In the genomic region with DNA sequence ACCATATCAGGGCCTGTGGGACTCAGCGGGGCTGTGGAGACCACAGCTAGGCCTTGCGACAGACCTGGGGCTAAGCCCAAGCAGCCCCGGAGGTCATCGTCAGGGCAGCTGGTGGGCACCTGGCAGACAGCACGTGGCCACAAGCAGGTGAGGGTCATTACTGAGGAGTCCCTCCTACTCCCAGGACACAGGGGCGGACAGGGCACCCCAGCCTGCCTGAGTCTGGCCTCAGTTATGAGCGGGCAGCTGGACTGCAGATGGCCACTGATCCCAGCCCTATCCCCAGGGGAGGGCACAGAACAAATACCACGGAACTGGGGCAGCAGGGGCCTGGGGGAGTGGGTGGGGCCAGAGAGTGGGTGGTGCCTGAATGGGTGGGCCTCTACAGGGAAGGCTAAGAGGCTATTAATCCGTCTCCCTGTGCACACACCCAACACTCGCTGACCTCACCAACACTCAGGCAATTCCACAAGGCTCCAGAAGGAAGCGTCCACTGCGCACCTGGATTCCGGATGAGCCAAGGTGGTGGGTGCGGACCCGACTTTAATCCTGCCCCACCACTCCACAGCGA, we compare ENCODE assay signal across 1 cellular context.
TF ChIP-seq lines count a peak whose summit lies in the region.

No MANE protein-coding gene starts in this region.

TF ChIP-seq in HepG2, 621 proteins besides CTCF, POLR2A, EP300 and RAD21:
- TF ChIP-seq GABPB1 (CRISPR knock-in tag; IDR thresholded peaks at IDR 0.05) (peak; percentile 33; the same call in 1 of the 2 replicates), ZNF577 (CRISPR knock-in tag; IDR thresholded peaks at IDR 0.05; ENCODE audit: borderline replicate concordance, low read depth) (no peak), ZNF335 (CRISPR knock-in tag; IDR thresholded peaks at IDR 0.05) (no peak), PCBP2 (optimal IDR thresholded peaks at IDR 0.05; ENCODE audit: low read depth, low read length, poor library complexity, severe bottlenecking) (no peak), ZNF446 (CRISPR knock-in tag; IDR thresholded peaks at IDR 0.05) (no peak)
- TF ChIP-seq, protein P1, sequence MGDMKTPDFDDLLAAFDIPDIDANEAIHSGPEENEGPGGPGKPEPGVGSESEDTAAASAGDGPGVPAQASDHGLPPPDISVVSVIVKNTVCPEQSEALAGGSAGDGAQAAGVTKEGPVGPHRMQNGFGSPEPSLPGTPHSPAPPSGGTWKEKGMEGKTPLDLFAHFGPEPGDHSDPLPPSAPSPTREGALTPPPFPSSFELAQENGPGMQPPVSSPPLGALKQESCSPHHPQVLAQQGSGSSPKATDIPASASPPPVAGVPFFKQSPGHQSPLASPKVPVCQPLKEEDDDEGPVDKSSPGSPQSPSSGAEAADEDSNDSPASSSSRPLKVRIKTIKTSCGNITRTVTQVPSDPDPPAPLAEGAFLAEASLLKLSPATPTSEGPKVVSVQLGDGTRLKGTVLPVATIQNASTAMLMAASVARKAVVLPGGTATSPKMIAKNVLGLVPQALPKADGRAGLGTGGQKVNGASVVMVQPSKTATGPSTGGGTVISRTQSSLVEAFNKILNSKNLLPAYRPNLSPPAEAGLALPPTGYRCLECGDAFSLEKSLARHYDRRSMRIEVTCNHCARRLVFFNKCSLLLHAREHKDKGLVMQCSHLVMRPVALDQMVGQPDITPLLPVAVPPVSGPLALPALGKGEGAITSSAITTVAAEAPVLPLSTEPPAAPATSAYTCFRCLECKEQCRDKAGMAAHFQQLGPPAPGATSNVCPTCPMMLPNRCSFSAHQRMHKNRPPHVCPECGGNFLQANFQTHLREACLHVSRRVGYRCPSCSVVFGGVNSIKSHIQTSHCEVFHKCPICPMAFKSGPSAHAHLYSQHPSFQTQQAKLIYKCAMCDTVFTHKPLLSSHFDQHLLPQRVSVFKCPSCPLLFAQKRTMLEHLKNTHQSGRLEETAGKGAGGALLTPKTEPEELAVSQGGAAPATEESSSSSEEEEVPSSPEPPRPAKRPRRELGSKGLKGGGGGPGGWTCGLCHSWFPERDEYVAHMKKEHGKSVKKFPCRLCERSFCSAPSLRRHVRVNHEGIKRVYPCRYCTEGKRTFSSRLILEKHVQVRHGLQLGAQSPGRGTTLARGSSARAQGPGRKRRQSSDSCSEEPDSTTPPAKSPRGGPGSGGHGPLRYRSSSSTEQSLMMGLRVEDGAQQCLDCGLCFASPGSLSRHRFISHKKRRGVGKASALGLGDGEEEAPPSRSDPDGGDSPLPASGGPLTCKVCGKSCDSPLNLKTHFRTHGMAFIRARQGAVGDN (CRISPR knock-in tag; IDR thresholded peaks at IDR 0.05), result peak; percentile 45; the same call in 1 of the 2 replicates
